ENCODE assay signal across 1 cellular context in genomic region chr1:207910678-207911354, GRCh38.
TF ChIP-seq lines count a peak whose summit lies in the region.

Gene CD34 (minus strand): TSS chr1:207911125. CDS start chr1:207911080, 45 bp downstream.

TF ChIP-seq in WTC11, 78 proteins besides CTCF, POLR2A, EP300 and RAD21 (continued from another document):
- no peak for TF ChIP-seq ARID4B (CRISPR knock-in tag; IDR thresholded peaks at IDR 0.05; ENCODE audit: borderline replicate concordance)
- TF ChIP-seq KAT7 (CRISPR knock-in tag; IDR thresholded peaks at IDR 0.05; ENCODE audit: borderline replicate concordance): no peak
- TF ChIP-seq ZNF416 (CRISPR knock-in tag; IDR thresholded peaks at IDR 0.05): no peak
- TF ChIP-seq PRDM15 (CRISPR knock-in tag; IDR thresholded peaks at IDR 0.05): no peak
- TF ChIP-seq ZNF532 (CRISPR knock-in tag; IDR thresholded peaks at IDR 0.05; ENCODE audit: borderline replicate concordance): no peak
